ENCODE assay signal across 8 cellular contexts in genomic region chr4:74157743-74158560, GRCh38.
DNase-seq lines count a peak whose midpoint lies in the region; FAIRE-seq and TF ChIP-seq lines count a peak whose summit lies in the region.

Gene MTHFD2L, plus strand, starts transcription at chr4:74158118. Its CDS starts 21 bp downstream, at chr4:74158139.

- peak within 1 kb of the TSS; percentile 72 for H3K9ac ChIP-seq in ES-I3 (ENCODE audit: low read depth, low read length)

- peak within 1 kb of the TSS; percentile 91 for H3K4me3 Mint-ChIP-seq in nephron progenitor cell
- peak within 1 kb of the TSS; percentile 85 for H3K4me3 Mint-ChIP-seq in stimulated activated naive CD8-positive, alpha-beta T cell treated with anti-CD3 and anti-CD28 coated beads, Interleukin-15, Interleukin-2, amounts not matched to agents 100 ng/mL and 50 ng/mL, for 24 hours

- H3K27me3 Mint-ChIP-seq in nephron progenitor cell (ENCODE audit: low read depth, poor library complexity) = peaks cover 9% of the 10 kb centered on the region
- peaks cover 9% of the 10 kb centered on the region for H3K27me3 Mint-ChIP-seq in stimulated activated naive CD8-positive, alpha-beta T cell treated with anti-CD3 and anti-CD28 coated beads, Interleukin-15, Interleukin-2, amounts not matched to agents 100 ng/mL and 50 ng/mL, for 24 hours

- peak; percentile 75 for DNase-seq in H54 (ENCODE audit: insufficient read length, low spot score)
- peak; percentile 94 for DNase-seq in LoVo (ENCODE audit: low spot score)
- DNase-seq in activated effector memory CD4-positive, alpha-beta T cell treated with anti-CD3 and anti-CD28 coated beads, Interleukin-2, amount 50 U/mL, for 16 hours = peak; percentile 93
- DNase-seq in fibroblast of the conjunctiva (ENCODE audit: low read depth) = peak; percentile 94
- DNase-seq in nephron progenitor cell = peak; percentile 92

- H3K27ac Mint-ChIP-seq in nephron progenitor cell = peak within 1 kb of the TSS; percentile 96
- peak within 1 kb of the TSS; percentile 96 for H3K27ac Mint-ChIP-seq in stimulated activated naive CD8-positive, alpha-beta T cell treated with anti-CD3 and anti-CD28 coated beads, Interleukin-15, Interleukin-2, amounts not matched to agents 100 ng/mL and 50 ng/mL, for 24 hours

- FAIRE-seq in H54 (lab: Jason Lieb, UNC) = peak; percentile 84

- no peaks in the 10 kb centered on the region for H3K36me3 ChIP-seq in ES-I3 (ENCODE audit: insufficient read depth, low read length)

- no peaks in the 10 kb centered on the region for H3K9me3 ChIP-seq in ES-I3 (ENCODE audit: control insufficient read depth, insufficient read depth, low read length)

- no peaks in the 10 kb centered on the region for H3K4me1 ChIP-seq in ES-I3 (ENCODE audit: insufficient read depth, low read length)

- H3K9me3 Mint-ChIP-seq in nephron progenitor cell = no peaks in the 10 kb centered on the region
- no peaks in the 10 kb centered on the region for H3K9me3 Mint-ChIP-seq in stimulated activated naive CD8-positive, alpha-beta T cell treated with anti-CD3 and anti-CD28 coated beads, Interleukin-15, Interleukin-2, amounts not matched to agents 100 ng/mL and 50 ng/mL, for 24 hours

- peak; percentile 81 for TF ChIP-seq POLR2A in H54 (IDR thresholded peaks at IDR 0.05; ENCODE audit: low read depth, low read length)
- TF ChIP-seq POLR2A in Raji (IDR thresholded peaks at IDR 0.05; ENCODE audit: insufficient read depth, low read depth, low read length) = peak; percentile 92

- peaks cover 27% of the 10 kb centered on the region for H3K36me3 Mint-ChIP-seq in nephron progenitor cell (ENCODE audit: low read depth)
- H3K36me3 Mint-ChIP-seq in stimulated activated naive CD8-positive, alpha-beta T cell treated with anti-CD3 and anti-CD28 coated beads, Interleukin-15, Interleukin-2, amounts not matched to agents 100 ng/mL and 50 ng/mL, for 24 hours (ENCODE audit: low read depth) = peaks cover 34% of the 10 kb centered on the region

- peaks cover 27% of the 10 kb centered on the region for H3K4me1 Mint-ChIP-seq in nephron progenitor cell
- peaks cover 31% of the 10 kb centered on the region for H3K4me1 Mint-ChIP-seq in stimulated activated naive CD8-positive, alpha-beta T cell treated with anti-CD3 and anti-CD28 coated beads, Interleukin-15, Interleukin-2, amounts not matched to agents 100 ng/mL and 50 ng/mL, for 24 hours (ENCODE audit: low read depth)

- TF ChIP-seq CTCF in nephron progenitor cell (IDR thresholded peaks at IDR 0.05) = no peak

Comparison
In these comparisons a context has a peak if more than half of its experiments do, and no peak if none do; other contexts are left out.
1. Peak in every context shown above with its lines: DNase-seq.